Comparison of ENCODE assay signal across 8 cellular contexts in the genomic region with DNA sequence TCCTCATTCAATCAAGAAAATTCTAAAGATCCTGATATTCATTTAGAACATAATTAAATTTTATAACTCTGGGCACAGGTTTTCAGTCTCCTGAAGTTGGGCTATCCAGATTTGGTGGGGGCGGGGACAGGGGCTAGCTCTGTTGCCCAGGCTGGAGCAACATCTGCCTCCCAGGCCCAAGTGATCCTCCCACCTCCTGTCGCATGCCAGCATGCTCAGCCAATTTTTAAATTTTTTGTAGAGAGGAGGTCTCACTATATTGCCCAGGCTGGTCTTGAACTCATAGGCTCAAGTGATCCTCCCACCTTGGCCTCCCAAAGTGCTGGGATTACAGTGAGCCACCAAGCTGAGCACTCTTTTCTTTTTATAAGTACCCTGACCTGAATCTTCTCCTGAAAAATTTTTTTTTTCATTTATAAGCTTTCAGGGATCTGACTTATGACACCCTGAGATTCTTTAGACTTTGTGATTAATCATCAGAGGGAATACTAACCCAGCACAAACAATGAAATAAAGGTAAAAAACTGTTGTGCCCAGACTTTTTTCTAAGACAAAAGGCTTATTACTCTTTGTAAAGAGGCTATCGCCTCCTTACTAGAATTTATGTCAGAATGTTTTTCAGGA.
DNase-seq lines count a peak whose midpoint lies in the region; ATAC-seq and TF ChIP-seq lines count a peak whose summit lies in the region.

No MANE protein-coding gene starts in this region.

- peak overlapping the region; percentile 83 for H3K9ac ChIP-seq in PC-3 (ENCODE audit: low read length)

- in situ Hi-C loops in Caki2 (cut with HindIII; ENCODE audit: low pct_unique_long_range_greater_than_20kb, low sequenced_read_pairs) = no loop called here

- intact Hi-C loops in PC-3 (cut with micrococcal nuclease) = no loop called here

- DNase-seq in Caki2 (ENCODE audit: low read depth) (peak; percentile 60), PC-3 (peak; percentile 49), chondrocyte (ENCODE audit: low spot score) (no peak), CD1c-positive myeloid dendritic cell (ENCODE audit: extremely low spot score) (no peak), DMS53 (lab: John Stamatoyannopoulos, UW) (no peak)
- DNase-seq in stimulated activated naive CD4-positive, alpha-beta T cell (lab: John Stamatoyannopoulos, UW) = no peak

- no peaks in the 10 kb centered on the region for H3K9me2 ChIP-seq in PC-3 (replicated peaks; ENCODE audit: low read length)

- H3K27ac ChIP-seq in PC-3 (ENCODE audit: low read length) (peak overlapping the region; percentile 96), neutrophil (peak overlapping the region; percentile 14)

- no TSS peak for BruUV-seq in PC-3 (replicated peaks; lab: Mats Ljungman, UMichigan)

- H3K79me2 ChIP-seq in PC-3 (ENCODE audit: low read length) = peaks cover 47% of the 10 kb centered on the region

- no peak overlapping the region for H2AFZ ChIP-seq in PC-3 (ENCODE audit: low read length)

- no peaks in the 10 kb centered on the region for H3K9me3 Mint-ChIP-seq in chondrocyte (ENCODE audit: low read depth)

- no peaks in the 10 kb centered on the region for H4K20me1 ChIP-seq in PC-3 (ENCODE audit: low read length)

- peak overlapping the region; percentile 51 for H3K4me3 ChIP-seq in PC-3 (ENCODE audit: low read length)
- no peak overlapping the region for H3K4me3 ChIP-seq in neutrophil (ENCODE audit: low read depth in 1 of 2, low read length in 1 of 2)

- peaks cover 79% of the 10 kb centered on the region for H3K4me1 Mint-ChIP-seq in chondrocyte (ENCODE audit: low read depth)

- TF ChIP-seq CTCF in PC-3 (conservative IDR thresholded peaks at IDR 0.05; ENCODE audit: low read depth, low read length) (no peak), chondrocyte (IDR thresholded peaks at IDR 0.05) (no peak), neutrophil (IDR thresholded peaks at IDR 0.05) (no peak)

- H3K27me3 ChIP-seq in PC-3 (ENCODE audit: low read length) (no peaks in the 10 kb centered on the region), neutrophil (no peaks in the 10 kb centered on the region)

- no peaks in the 10 kb centered on the region for H3K9me3 ChIP-seq in PC-3 (ENCODE audit: low read length)
- no peaks in the 10 kb centered on the region for H3K9me3 ChIP-seq in neutrophil

- no peaks in the 10 kb centered on the region for H3K27me3 Mint-ChIP-seq in chondrocyte (ENCODE audit: low read depth)

- POLR2A ChIA-PET in PC-3 (lab: Charles Lee; ENCODE audit: unreplicated experiment) = no interaction called here

- peak overlapping the region; percentile 79 for H3K4me2 ChIP-seq in PC-3 (ENCODE audit: low read length)

- CTCF ChIA-PET in PC-3 (lab: Charles Lee) = no interaction called here

- H3K4me3 Mint-ChIP-seq in chondrocyte (ENCODE audit: unreplicated experiment) = peak overlapping the region; percentile 44

- peaks cover 20% of the 10 kb centered on the region for H3F3A ChIP-seq in PC-3 (ENCODE audit: low read length, unreplicated experiment)

- peaks cover 3% of the 10 kb centered on the region for H3K36me3 Mint-ChIP-seq in chondrocyte (ENCODE audit: low read depth)

- ATAC-seq in PC-3 = peak; percentile 4; the same call in 1 of the 2 replicates
- no peak for ATAC-seq in GM19023 (IDR thresholded peaks at IDR 0.05; ENCODE audit: unreplicated experiment)

- H3K27ac Mint-ChIP-seq in chondrocyte (ENCODE audit: unreplicated experiment) = peak overlapping the region; percentile 93

- peaks cover 62% of the 10 kb centered on the region for H3K4me1 ChIP-seq in PC-3 (ENCODE audit: insufficient read depth, low read length)
- peaks cover 12 to 14% of the 10 kb centered on the region in 2 experiments for H3K4me1 ChIP-seq in neutrophil (ENCODE audit: control insufficient read depth in 1 of 2, insufficient read depth in 1 of 2, low read depth in 1 of 2, low read length in 1 of 2)

- H3K36me3 ChIP-seq in PC-3 (ENCODE audit: low read depth, low read length) = no peaks in the 10 kb centered on the region
- peaks cover 73% of the 10 kb centered on the region for H3K36me3 ChIP-seq in neutrophil

Comparison
In these comparisons a context has a peak if more than half of its experiments do, and no peak if none do; other contexts are left out.
1. DNase-seq: peak in Caki2 (single experiment) and PC-3 (single experiment); none in chondrocyte (single experiment), CD1c-positive myeloid dendritic cell (single experiment), DMS53 (single experiment) and stimulated activated naive CD4-positive, alpha-beta T cell (0 of 6).